ENCODE assay signal across 8 cellular contexts in genomic region chr11:45917286-45917622, GRCh38. TPM values are rescaled to one million over a fixed set of nuclear protein-coding genes. Genes with fewer than 3 reads are reported as not detected.
DNase-seq lines count a peak whose midpoint lies in the region; ATAC-seq and TF ChIP-seq lines count a peak whose summit lies in the region.

No MANE protein-coding gene starts in this region.

- no peak for TF ChIP-seq CTCF in foreskin fibroblast (IDR thresholded peaks at IDR 0.05; ENCODE audit: low read depth, low read length)

- peak overlapping the region; percentile 96 for H3K4me3 Mint-ChIP-seq in activated CD4-positive, alpha-beta T cell treated with anti-CD3 and anti-CD28 coated beads for 36 hours

- H3K27ac Mint-ChIP-seq in activated CD4-positive, alpha-beta T cell treated with anti-CD3 and anti-CD28 coated beads for 36 hours, result peak overlapping the region; percentile 95

- intact Hi-C loops in activated CD4-positive, alpha-beta T cell treated with anti-CD3 and anti-CD28 coated beads for 36 hours (cut with DNase I, micrococcal nuclease), result loop anchor here (1.0 to 10.0 kb wide), 9 partner anchors 74 to 1850 kb away; partner anchors contain the start of genes ARFGAP2 (in 1 of the 2), CD82 (in 1 of the 2), CKAP5 (in 1 of the 2) and FNBP4 (in 1 of the 2)

- peaks cover 3% of the 10 kb centered on the region for H3K27me3 Mint-ChIP-seq in activated CD4-positive, alpha-beta T cell treated with anti-CD3 and anti-CD28 coated beads for 36 hours

- peaks cover 31% of the 10 kb centered on the region for H3K4me1 Mint-ChIP-seq in activated CD4-positive, alpha-beta T cell treated with anti-CD3 and anti-CD28 coated beads for 36 hours

- peak overlapping the region; percentile 99 for H3K4me2 ChIP-seq in skeletal muscle satellite cell (ENCODE audit: low read length)

- peaks cover 15% of the 10 kb centered on the region for H3K4me1 ChIP-seq in SJSA1 (replicated peaks)
- H3K4me1 ChIP-seq in skeletal muscle satellite cell (ENCODE audit: control insufficient read depth, insufficient read depth, low read length), result peaks cover 5% of the 10 kb centered on the region

- no peaks in the 10 kb centered on the region for H3K9me3 ChIP-seq in SJSA1 (replicated peaks)
- H3K9me3 ChIP-seq in skeletal muscle satellite cell (replicated peaks; ENCODE audit: low read length), result no peaks in the 10 kb centered on the region

- H3K27me3 ChIP-seq in SJSA1 (replicated peaks) (peaks cover 7% of the 10 kb centered on the region), skeletal muscle satellite cell (ENCODE audit: control insufficient read depth, insufficient read depth, low read length) (peaks cover under 1% of the 10 kb centered on the region)

- peak; percentile 56 for DNase-seq in activated CD4-positive, alpha-beta T cell treated with anti-CD3 and anti-CD28 coated beads for 36 hours
- no peak for DNase-seq in activated CD4-positive, alpha-beta T cell treated with anti-CD3 and anti-CD28 coated beads, Interleukin-2, amount 50 U/mL, for 1 hour
- DNase-seq in SJSA1 (ENCODE audit: low read depth in 1 of 2, low spot score in 2 of 2) (no peak), foreskin fibroblast (no peak)

- POLR2A ChIA-PET in activated CD4-positive, alpha-beta T cell treated with anti-CD3 and anti-CD28 coated beads for 36 hours (lab: Charles Lee), result interaction anchor here (1.0 to 1.4 kb wide), 3 partner anchors 70 to 326 kb away, joined by 3 to 8 read pairs (median 7); partner anchors contain the start of genes CRY2 and SLC35C1

- peak overlapping the region; percentile 97 for H3K9ac ChIP-seq in skeletal muscle satellite cell (ENCODE audit: low read depth, low read length)

- H3K9me3 Mint-ChIP-seq in activated CD4-positive, alpha-beta T cell treated with anti-CD3 and anti-CD28 coated beads for 36 hours (ENCODE audit: low read depth), result no peaks in the 10 kb centered on the region

- peaks cover 6% of the 10 kb centered on the region for H3K36me3 Mint-ChIP-seq in activated CD4-positive, alpha-beta T cell treated with anti-CD3 and anti-CD28 coated beads for 36 hours (ENCODE audit: low read depth)

- peak overlapping the region; percentile 68 for H3K27ac ChIP-seq in SJSA1

- H3K36me3 ChIP-seq in SJSA1, result peaks cover 48% of the 10 kb centered on the region
- H3K36me3 ChIP-seq in skeletal muscle satellite cell (ENCODE audit: insufficient read depth, low read length), result peaks cover 26% of the 10 kb centered on the region

- H3K4me3 ChIP-seq in SJSA1 (peak overlapping the region; percentile 75), foreskin fibroblast (ENCODE audit: low read depth in 1 of 2, low read length in 2 of 2) (peak overlapping the region; percentile 72 to 100), skeletal muscle satellite cell (ENCODE audit: low read length) (peak overlapping the region; percentile 94)

- CTCF ChIA-PET in activated CD4-positive, alpha-beta T cell treated with anti-CD3 and anti-CD28 coated beads for 36 hours (lab: Charles Lee), result interaction anchor here (0.7 to 1.1 kb wide), 3 partner anchors 47 to 473 kb away, joined by 4 to 5 read pairs (median 4); no protein-coding TSS in a partner anchor

- no peak for ATAC-seq in activated CD4-positive, alpha-beta T cell treated with anti-CD3 and anti-CD28 coated beads for 36 hours
- no peak for ATAC-seq in GM19351 (IDR thresholded peaks at IDR 0.05; ENCODE audit: unreplicated experiment)
- ATAC-seq in HG02885 (IDR thresholded peaks at IDR 0.05; ENCODE audit: poor library complexity, unreplicated experiment), result no peak
- no peak for ATAC-seq in HG03469 (IDR thresholded peaks at IDR 0.05; ENCODE audit: unreplicated experiment)

RNA-seq across cellular contexts. Expression of gene PEX16, which starts 0.4 kb away (rescaled TPM):
- total RNA-seq in activated CD4-positive, alpha-beta T cell treated with anti-CD3 and anti-CD28 coated beads for 36 hours, result 10 to 100 TPM; 28.1 to 33.4 TPM
- 33.4 and 33.9 TPM in 2 replicates for total RNA-seq in SJSA1 (2014; rRNA removed; shearing (Covaris generic))
- 28.6 and 30.1 TPM in 2 replicates for total RNA-seq in skeletal muscle satellite cell (2012; rRNA removed)

RNA-seq across cellular contexts. Expression of gene LARGE2, which starts 5.2 kb away (rescaled TPM):
- total RNA-seq in activated CD4-positive, alpha-beta T cell treated with anti-CD3 and anti-CD28 coated beads for 36 hours, result 1 to 10 TPM in 1 of 2 experiments, under 1 TPM in 1; 0.75 to 1.1 TPM
- not detected in 2 replicates for total RNA-seq in SJSA1 (2014; rRNA removed; shearing (Covaris generic))
- under 0.01 TPM in 1 of 2 replicates, not detected in the other for total RNA-seq in skeletal muscle satellite cell (2012; rRNA removed)

RNA-seq across cellular contexts. Expression of gene FREY1, which starts 10.2 kb away (rescaled TPM):
- 1 to 10 TPM; 1.0 to 1.5 TPM for total RNA-seq in activated CD4-positive, alpha-beta T cell treated with anti-CD3 and anti-CD28 coated beads for 36 hours
- total RNA-seq in SJSA1 (2014; rRNA removed; shearing (Covaris generic)), result 0.21 TPM in 1 of 2 replicates, not detected in the other
- 0.66 and 2.8 TPM in 2 replicates for total RNA-seq in skeletal muscle satellite cell (2012; rRNA removed)

RNA-seq across cellular contexts. Expression of gene MAPK8IP1, which starts 31.8 kb away (rescaled TPM):
- under 1 TPM; 0.37 to 0.39 TPM for total RNA-seq in activated CD4-positive, alpha-beta T cell treated with anti-CD3 and anti-CD28 coated beads for 36 hours
- total RNA-seq in SJSA1 (2014; rRNA removed; shearing (Covaris generic)), result 2.6 and 4.3 TPM in 2 replicates
- total RNA-seq in skeletal muscle satellite cell (2012; rRNA removed), result 2.5 and 5.0 TPM in 2 replicates
